15 cellular contexts compared by ENCODE assay signal in the genomic region with DNA sequence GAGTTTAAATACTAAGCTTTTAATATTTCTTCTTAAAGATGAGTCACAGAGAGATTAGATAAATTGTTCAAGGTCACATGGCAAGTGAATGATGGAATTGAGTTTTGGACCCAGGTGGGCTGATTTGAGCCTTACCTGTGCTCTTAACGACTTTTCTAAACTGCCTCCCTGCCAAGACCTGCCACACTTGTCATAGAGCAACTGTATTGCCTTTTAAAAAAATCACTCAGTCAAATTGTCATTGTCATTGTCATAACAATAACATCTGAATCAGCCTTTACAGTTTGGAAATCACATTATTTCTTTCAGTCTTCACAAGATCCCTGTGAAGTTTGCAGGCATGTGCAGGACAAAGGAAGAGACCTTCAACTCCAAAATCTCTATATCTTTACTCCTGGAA. TPM values are rescaled to one million over a fixed set of nuclear protein-coding genes. Genes with fewer than 3 reads are reported as not detected.
DNase-seq lines count a peak whose midpoint lies in the region; ATAC-seq and TF ChIP-seq lines count a peak whose summit lies in the region.
"Had no signal": no experiment of that assay in that cellular context is flagged by ENCODE, and none has a peak within 500 bp of the region (broad histone marks: within the 10 kb centered on the region; RNA-seq: fewer than 3 reads in every experiment).

No MANE protein-coding gene starts in this region.

- ATAC-seq in stimulated activated effector memory CD8-positive, alpha-beta T cell treated with anti-CD3 and anti-CD28 coated beads, Interleukin-12 subunit alpha, Interleukin-12 subunit beta, amount 100 ng/mL, for 72 hours = no peak

- H3K4me3 ChIP-seq in Caco-2 (ENCODE audit: low read depth, low read length) (no peak overlapping the region), endodermal cell (ENCODE audit: low read length) (no peak overlapping the region)
- H3K4me3 ChIP-seq: GM23248 had no signal

- no peak overlapping the region for H3K27ac ChIP-seq in endodermal cell (ENCODE audit: low read depth, low read length)
- H3K27ac ChIP-seq: C4-2B, GM23248 had no signal

- no peak overlapping the region for H3K9ac ChIP-seq in endodermal cell (ENCODE audit: extremely low read depth, low read length, poor library complexity, severe bottlenecking)
- H3K9ac ChIP-seq: GM23248 had no signal

- TF ChIP-seq CTCF in Caco-2 (IDR thresholded peaks at IDR 0.05; ENCODE audit: insufficient read depth in 1 of 2, low read depth in 1 of 2, low read length in 1 of 2, severe bottlenecking in 1 of 2, unreplicated experiment in 1 of 2) (no peak), HFFc6 (IDR thresholded peaks at IDR 0.05) (no peak), endodermal cell (conservative IDR thresholded peaks at IDR 0.05) (no peak)

- H3K4me1 Mint-ChIP-seq in Caco-2 (ENCODE audit: low read depth, unreplicated experiment) = peaks cover 66% of the 10 kb centered on the region
- peaks cover 26% of the 10 kb centered on the region for H3K4me1 Mint-ChIP-seq in HFFc6 (ENCODE audit: low read depth)
- H3K4me1 Mint-ChIP-seq in endodermal cell = peaks cover 56% of the 10 kb centered on the region
- H3K4me1 Mint-ChIP-seq in stimulated activated effector memory CD8-positive, alpha-beta T cell treated with anti-CD3 and anti-CD28 coated beads, Interleukin-12 subunit alpha, Interleukin-12 subunit beta, amount 100 ng/mL, for 72 hours = no peaks in the 10 kb centered on the region

- no peaks in the 10 kb centered on the region for H3K9me3 ChIP-seq in Caco-2
- no peaks in the 10 kb centered on the region for H3K9me3 ChIP-seq in endodermal cell (ENCODE audit: control insufficient read depth, low read length)

- H3K27me3 Mint-ChIP-seq in Caco-2 (ENCODE audit: insufficient read depth, unreplicated experiment) = no peaks in the 10 kb centered on the region
- peaks cover 3% of the 10 kb centered on the region; the same call in 1 of the 2 replicates for H3K27me3 Mint-ChIP-seq in HFFc6 (ENCODE audit: insufficient read depth)
- H3K27me3 Mint-ChIP-seq in endodermal cell (ENCODE audit: insufficient read depth) = no peaks in the 10 kb centered on the region
- H3K27me3 Mint-ChIP-seq: CD4-positive, alpha-beta T cell had no signal

- BruUV-seq in Caco-2 (replicated peaks; lab: Mats Ljungman, UMichigan) = no TSS peak

- no peak for DNase-seq in Caco-2
- DNase-seq in HFFc6 = no peak
- DNase-seq in endodermal cell = no peak
- no peak for DNase-seq in iPS-NIHi7 (ENCODE audit: extremely low spot score)
- no peak for DNase-seq in stimulated activated effector memory CD8-positive, alpha-beta T cell treated with anti-CD3 and anti-CD28 coated beads, Interleukin-12 subunit alpha, Interleukin-12 subunit beta, amount 100 ng/mL, for 72 hours (ENCODE audit: low spot score in 2 of 2)
- no peak for DNase-seq in dermis blood vessel endothelial cell
- DNase-seq: AML-193; CD4-positive, alpha-beta T cell; DMS153; DMS79; GDM1; HCEC 1CT had no signal

- POLR2A ChIA-PET in Caco-2 (lab: Charles Lee) = no interaction called here

- CTCF ChIA-PET in Caco-2 (lab: Charles Lee) = interaction anchor here (1.5 kb wide), 1 partner anchor 20 kb away, joined by 6 read pairs; no protein-coding TSS in a partner anchor

- WGBS in endodermal cell (ENCODE audit: insufficient coverage in 1 of 2, insufficient read length in 1 of 2), 2 experiments = 82 to 90% methylated on average over 1 of the region's 1 CpG

- H3K36me3 Mint-ChIP-seq in Caco-2 (ENCODE audit: insufficient read depth, unreplicated experiment) (peaks cover 40% of the 10 kb centered on the region), HFFc6 (ENCODE audit: low read depth) (peaks cover 5% of the 10 kb centered on the region; the same call in 1 of the 2 replicates), endodermal cell (ENCODE audit: low read depth) (peaks cover 4% of the 10 kb centered on the region)
- no peaks in the 10 kb centered on the region for H3K36me3 Mint-ChIP-seq in stimulated activated effector memory CD8-positive, alpha-beta T cell treated with anti-CD3 and anti-CD28 coated beads, Interleukin-12 subunit alpha, Interleukin-12 subunit beta, amount 100 ng/mL, for 72 hours

- H3K9me3 Mint-ChIP-seq in Caco-2 (ENCODE audit: unreplicated experiment) (peaks cover 11% of the 10 kb centered on the region), HFFc6 (no peaks in the 10 kb centered on the region), endodermal cell (no peaks in the 10 kb centered on the region)
- H3K9me3 Mint-ChIP-seq in stimulated activated effector memory CD8-positive, alpha-beta T cell treated with anti-CD3 and anti-CD28 coated beads, Interleukin-12 subunit alpha, Interleukin-12 subunit beta, amount 100 ng/mL, for 72 hours = no peaks in the 10 kb centered on the region
- H3K9me3 Mint-ChIP-seq: CD4-positive, alpha-beta T cell had no signal

- no peaks in the 10 kb centered on the region for H3K27me3 ChIP-seq in Caco-2 (replicated peaks; ENCODE audit: control insufficient read depth, insufficient read depth, low read length)
- no peaks in the 10 kb centered on the region for H3K27me3 ChIP-seq in endodermal cell (ENCODE audit: control insufficient read depth, insufficient read depth, low read length, poor library complexity, severe bottlenecking)

- intact Hi-C loops in Caco-2 (cut with micrococcal nuclease; ENCODE audit: unreplicated experiment) = no loop called here

- no peaks in the 10 kb centered on the region for H3K36me3 ChIP-seq in Caco-2 (ENCODE audit: control insufficient read depth, insufficient read depth, low read length)
- H3K36me3 ChIP-seq in endodermal cell (ENCODE audit: control insufficient read depth, insufficient read depth, low read length) = no peaks in the 10 kb centered on the region

- H3K4me1 ChIP-seq in Caco-2 (peaks cover 72% of the 10 kb centered on the region), endodermal cell (ENCODE audit: control insufficient read depth, insufficient read depth, low read length) (peaks cover 10% of the 10 kb centered on the region)

- peak overlapping the region; percentile 13 for H3K27ac Mint-ChIP-seq in Caco-2 (ENCODE audit: unreplicated experiment)
- peak overlapping the region; percentile 11; the same call in 1 of the 2 replicates for H3K27ac Mint-ChIP-seq in HFFc6
- H3K27ac Mint-ChIP-seq in endodermal cell = peak overlapping the region; percentile 71
- no peak overlapping the region for H3K27ac Mint-ChIP-seq in stimulated activated effector memory CD8-positive, alpha-beta T cell treated with anti-CD3 and anti-CD28 coated beads, Interleukin-12 subunit alpha, Interleukin-12 subunit beta, amount 100 ng/mL, for 72 hours
- H3K27ac Mint-ChIP-seq: CD4-positive, alpha-beta T cell had no signal

- no peak overlapping the region for H3K4me3 Mint-ChIP-seq in Caco-2 (ENCODE audit: unreplicated experiment)
- H3K4me3 Mint-ChIP-seq in HFFc6 = no peak overlapping the region
- no peak overlapping the region for H3K4me3 Mint-ChIP-seq in endodermal cell
- H3K4me3 Mint-ChIP-seq in stimulated activated effector memory CD8-positive, alpha-beta T cell treated with anti-CD3 and anti-CD28 coated beads, Interleukin-12 subunit alpha, Interleukin-12 subunit beta, amount 100 ng/mL, for 72 hours = no peak overlapping the region
- H3K4me3 Mint-ChIP-seq: CD4-positive, alpha-beta T cell had no signal

RNA-seq across cellular contexts. Expression of a gene that starts 25.7 kb away (rescaled TPM):
- total RNA-seq in Caco-2 (2022) (62.7 and 67.0 TPM in 2 replicates), endodermal cell (10 to 100 TPM; 25.8 to 26.4 TPM), dermis blood vessel endothelial cell (1.3 and 1.7 TPM in 2 replicates)
- 10 to 100 TPM; 10.2 to 21.9 (median 14.4) TPM for total RNA-seq in HFFc6 (2021; fragmentation: NEBNext Ultra II Directional; extraction: Animal tissue kit (Norgen Biotek cat#: 25700))
- polyA plus RNA-seq in endodermal cell (2013, experiment 1 of 2) = 22.8 TPM
- polyA plus RNA-seq in endodermal cell (2013, experiment 2 of 2) = 19.0 TPM
- total RNA-seq: HT-29 had no signal

RNA-seq across cellular contexts. Expression of a gene that starts 59.1 kb away (rescaled TPM):
- total RNA-seq in Caco-2 (2022) = 170 and 190 TPM in 2 replicates
- total RNA-seq in HFFc6 (2021; fragmentation: NEBNext Ultra II Directional; extraction: Animal tissue kit (Norgen Biotek cat#: 25700)) = 10 to 100 TPM; 68.2 to 93.9 (median 71.7) TPM
- 10 to 100 TPM; 13.9 to 19.1 TPM for total RNA-seq in endodermal cell
- 2.7 TPM for polyA plus RNA-seq in endodermal cell (2013, experiment 1 of 2)
- 2.1 TPM for polyA plus RNA-seq in endodermal cell (2013, experiment 2 of 2)
- total RNA-seq in dermis blood vessel endothelial cell = 19.9 and 38.8 TPM in 2 replicates
